ENCODE assay signal across 8 cellular contexts in the genomic region with DNA sequence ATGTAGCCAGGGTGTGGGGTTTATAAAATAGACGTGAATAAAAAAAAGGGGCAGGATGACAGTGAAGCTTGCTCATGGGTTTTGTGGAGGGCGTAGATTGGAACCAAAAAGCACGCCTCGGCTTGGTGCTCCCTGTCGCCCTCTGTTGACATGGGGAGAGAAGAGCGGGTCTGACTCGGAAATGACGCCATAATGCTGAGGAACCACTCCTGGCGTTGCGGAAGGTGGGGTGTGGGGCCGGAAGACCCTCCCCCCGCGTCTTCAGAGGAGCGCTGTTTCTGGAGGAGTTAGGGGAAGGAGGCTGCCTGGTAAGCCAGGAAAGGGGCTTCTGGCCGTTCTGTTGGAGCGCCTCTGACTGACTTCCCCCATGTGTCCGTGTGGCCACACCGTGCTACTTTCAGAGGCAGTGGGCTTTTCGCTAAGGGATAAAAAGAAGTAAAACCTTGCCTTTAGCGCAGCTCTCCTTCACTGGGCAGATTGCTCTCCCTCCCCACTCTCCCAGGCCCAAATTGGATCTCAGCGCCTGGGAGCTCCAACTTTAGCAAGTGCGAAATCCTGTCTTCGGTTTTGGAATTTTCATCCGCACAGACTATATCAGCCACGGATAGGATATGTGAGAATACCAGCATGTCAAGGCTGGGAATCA. TPM values are rescaled to one million over a fixed set of nuclear protein-coding genes. Genes with fewer than 3 reads are reported as not detected.
DNase-seq lines count a peak whose midpoint lies in the region; ATAC-seq and TF ChIP-seq lines count a peak whose summit lies in the region.

No MANE protein-coding gene starts in this region.

- ATAC-seq in GM21360 (IDR thresholded peaks at IDR 0.05; ENCODE audit: unreplicated experiment) (peak; percentile 95), gastroesophageal sphincter (peak; percentile 96)

- H3K27ac ChIP-seq in HUES64 (ENCODE audit: low read depth, low read length) (peak overlapping the region; percentile 76), gastroesophageal sphincter (peak overlapping the region; percentile 35 to 84 (median 77)), neuronal stem cell (replicated peaks; ENCODE audit: low read length) (peak overlapping the region; percentile 29), subcutaneous abdominal adipose tissue (ENCODE audit: low read depth, low read length) (peak overlapping the region; percentile 71)

- 63% methylated on average over 25 of the region's 25 CpGs for WGBS in HUES64
- 8 to 9% methylated on average over 9 to 12 of the region's 25 CpGs for WGBS in gastroesophageal sphincter (ENCODE audit: low coverage in 1 of 2), 2 donors
- WGBS in neuronal stem cell (ENCODE audit: extremely low coverage in 2 of 2, insufficient read length in 2 of 2, insufficient replicate concordance in 1 of 2), 2 donors, result no CpG with 5 or more reads among the region's 25 CpGs

- H3K4me1 ChIP-seq in HUES64 (ENCODE audit: insufficient read depth, low read length) (no peaks in the 10 kb centered on the region), gastroesophageal sphincter (peaks cover 0 to 12% (median 0%) of the 10 kb centered on the region in 3 donors), neuronal stem cell (ENCODE audit: control insufficient read depth in 2 of 2, insufficient read depth in 1 of 2, low read depth in 1 of 2, low read length in 2 of 2) (peaks cover 0 to 2% of the 10 kb centered on the region in 2 donors), subcutaneous abdominal adipose tissue (ENCODE audit: control insufficient read depth in 5 of 5, insufficient read depth in 5 of 5, low read length in 5 of 5) (peaks cover 0 to 14% (median 11%) of the 10 kb centered on the region in 5 donors)

- H4K91ac ChIP-seq in neuronal stem cell (ENCODE audit: low read depth, low read length, poor library complexity), result no peak overlapping the region

- DNase-seq in D341Med (ENCODE audit: low spot score), result peak; percentile 56
- peak; percentile 45 to 75 (median 50) for DNase-seq in activated naive CD4-positive, alpha-beta T cell (lab: John Stamatoyannopoulos, UW)
- peak; percentile 65 for DNase-seq in neuronal stem cell (ENCODE audit: low spot score)

- H3K4ac ChIP-seq in neuronal stem cell (ENCODE audit: low read length), result no peak overlapping the region

- H3K23ac ChIP-seq in neuronal stem cell (ENCODE audit: low read depth, low read length, poor library complexity), result peak overlapping the region; percentile 39

- H3K9ac ChIP-seq in HUES64 (ENCODE audit: low read depth, low read length) (peak overlapping the region; percentile 79), neuronal stem cell (ENCODE audit: low read depth, low read length, poor library complexity) (peak overlapping the region; percentile 46), subcutaneous abdominal adipose tissue (ENCODE audit: low read length in 5 of 5) (peak overlapping the region; percentile 78 to 96 (median 85))

- no peaks in the 10 kb centered on the region for H3K9me3 ChIP-seq in HUES64 (ENCODE audit: insufficient read depth, low read depth, low read length)
- H3K9me3 ChIP-seq in gastroesophageal sphincter, result no peaks in the 10 kb centered on the region
- H3K9me3 ChIP-seq in neuronal stem cell (replicated peaks in 1 of 2; ENCODE audit: control insufficient read depth in 2 of 2, insufficient read depth in 1 of 2, low read depth in 1 of 2, low read length in 2 of 2), result no peaks in the 10 kb centered on the region
- H3K9me3 ChIP-seq in subcutaneous abdominal adipose tissue (ENCODE audit: control insufficient read depth in 5 of 5, low read length in 5 of 5), result no peaks in the 10 kb centered on the region

- peak overlapping the region; percentile 60 for H3K4me2 ChIP-seq in neuronal stem cell (ENCODE audit: insufficient read depth, low read length, poor library complexity, severe bottlenecking)

- H2BK12ac ChIP-seq in neuronal stem cell (ENCODE audit: low read length), result no peak overlapping the region

- no peaks in the 10 kb centered on the region for H3K27me3 ChIP-seq in HUES64 (ENCODE audit: insufficient read depth, low read length)
- H3K27me3 ChIP-seq in gastroesophageal sphincter, result no peaks in the 10 kb centered on the region
- H3K27me3 ChIP-seq in neuronal stem cell (ENCODE audit: control insufficient read depth in 3 of 3, insufficient read depth in 3 of 3, low read depth in 1 of 3, low read length in 3 of 3), result no peaks in the 10 kb centered on the region
- no peaks in the 10 kb centered on the region for H3K27me3 ChIP-seq in subcutaneous abdominal adipose tissue (ENCODE audit: control insufficient read depth in 5 of 5, insufficient read depth in 4 of 5, low read length in 5 of 5)

- H3K4me3 ChIP-seq in HUES64 (ENCODE audit: low read length) (peak overlapping the region; percentile 86), gastroesophageal sphincter (peak overlapping the region; percentile 60), neuronal stem cell (ENCODE audit: low read length in 2 of 2) (peak overlapping the region; percentile 78 to 85), subcutaneous abdominal adipose tissue (ENCODE audit: low read depth in 1 of 5, low read length in 5 of 5) (peak overlapping the region; percentile 81 to 93 (median 84))

- no peak overlapping the region for H2BK5ac ChIP-seq in neuronal stem cell (ENCODE audit: low read length)

- peak overlapping the region; percentile 57 for H3K18ac ChIP-seq in neuronal stem cell (ENCODE audit: low read length)

- no peak overlapping the region for H2AK5ac ChIP-seq in neuronal stem cell (ENCODE audit: low read depth, low read length)

- H2BK120ac ChIP-seq in neuronal stem cell (ENCODE audit: low read depth, low read length), result no peak overlapping the region

- peaks cover 4% of the 10 kb centered on the region for H3K79me1 ChIP-seq in neuronal stem cell (ENCODE audit: low read depth, low read length)

- no peak overlapping the region for H4K8ac ChIP-seq in neuronal stem cell (ENCODE audit: low read depth, low read length)

- H3K14ac ChIP-seq in neuronal stem cell (ENCODE audit: low read length), result no peak overlapping the region

- H2AFZ ChIP-seq in neuronal stem cell (ENCODE audit: low read length), result peak overlapping the region; percentile 94

- TF ChIP-seq POLR2A in Raji (IDR thresholded peaks at IDR 0.05; ENCODE audit: insufficient read depth, low read depth, low read length) (peak; percentile 75), gastroesophageal sphincter (IDR thresholded peaks at IDR 0.05) (peak; percentile 14 to 50)

- H3K36me3 ChIP-seq in HUES64 (ENCODE audit: insufficient read depth, low read length) (0 out of 2 replicates have a peak, but pooled peaks cover under 1% of the 10 kb centered on the region), gastroesophageal sphincter (peaks cover 0 to 18% of the 10 kb centered on the region in 2 donors), neuronal stem cell (replicated peaks in 1 of 2; ENCODE audit: control insufficient read depth in 2 of 2, insufficient read depth in 2 of 2, low read length in 2 of 2) (peaks cover 0 to 11% of the 10 kb centered on the region in 2 donors), subcutaneous abdominal adipose tissue (ENCODE audit: control insufficient read depth in 5 of 5, insufficient read depth in 5 of 5, low read length in 5 of 5) (peaks cover 0 to 15% (median 9%) of the 10 kb centered on the region in 5 donors)

- TF ChIP-seq EP300 in gastroesophageal sphincter (IDR thresholded peaks at IDR 0.05), result no peak

- H2BK15ac ChIP-seq in neuronal stem cell (ENCODE audit: low read length), result no peak overlapping the region

- peak; percentile 18 to 83 (median 61) for TF ChIP-seq CTCF in gastroesophageal sphincter (IDR thresholded peaks at IDR 0.05)

RNA-seq across cellular contexts. Expression of a gene that starts 42.8 kb away (rescaled TPM):
- 9.2 TPM for polyA plus RNA-seq in HUES64 (2013, experiment 1 of 2)
- 7.8 TPM for polyA plus RNA-seq in HUES64 (2013, experiment 2 of 2)
- 10 to 100 TPM; 21.4 to 35.6 (median 31.8) TPM for total RNA-seq in gastroesophageal sphincter
- 23.5 TPM for polyA plus RNA-seq in neuronal stem cell (2013, experiment 1 of 2)
- 25.0 TPM for polyA plus RNA-seq in neuronal stem cell (2013, experiment 2 of 2)

RNA-seq across cellular contexts. Expression of a gene that starts 44.7 kb away (rescaled TPM):
- polyA plus RNA-seq in HUES64 (2013, experiment 1 of 2), result 4.9 TPM
- polyA plus RNA-seq in HUES64 (2013, experiment 2 of 2), result 9.2 TPM
- total RNA-seq in gastroesophageal sphincter, result 10 to 100 TPM in 2 of 4 donors, 1 to 10 TPM in 2; 7.3 to 21.9 (median 12.6) TPM
- 27.1 TPM for polyA plus RNA-seq in neuronal stem cell (2013, experiment 1 of 2)
- polyA plus RNA-seq in neuronal stem cell (2013, experiment 2 of 2), result 28.5 TPM

Comparison
In these comparisons a context has a peak if more than half of its experiments do, and no peak if none do; other contexts are left out.
1. Peak in every context shown above with its lines: DNase-seq, ATAC-seq, H3K4me3 ChIP-seq and H3K27ac ChIP-seq.